In genomic region chr1:153540394-153541361, GRCh38 we compare ENCODE assay signal across 8 cellular contexts. TPM values are rescaled to one million over a fixed set of nuclear protein-coding genes. Genes with fewer than 3 reads are reported as not detected.
A peak's percentile ranks its signal among the peaks of the same experiment; 100 is the strongest.
DNase-seq lines count a peak whose midpoint lies in the region; ATAC-seq and TF ChIP-seq lines count a peak whose summit lies in the region.

TSS of gene S100A5 (minus strand) at chr1:153540934. CDS start at chr1:153540191, 743 bp downstream.

- POLR2A ChIA-PET in PC-3 (lab: Charles Lee; ENCODE audit: unreplicated experiment), result interaction anchor here (0.5 to 1.4 kb wide), 4 partner anchors 13 to 1549 kb away, joined by 3 to 10 read pairs (median 4); no protein-coding TSS in a partner anchor
- POLR2A ChIA-PET in naive thymus-derived CD4-positive, alpha-beta T cell (lab: Charles Lee), result interaction anchor here (0.9 to 9.5 kb wide), 13 partner anchors 6 to 450 kb away, joined by 3 to 268 read pairs (median 4); partner anchors contain the start of genes CHTOP, RPS27 and S100A6

- peaks cover 76% of the 10 kb centered on the region for H3K4me1 ChIP-seq in PC-3 (ENCODE audit: insufficient read depth, low read length)
- H3K4me1 ChIP-seq in naive thymus-derived CD4-positive, alpha-beta T cell (ENCODE audit: control insufficient read depth in 2 of 2, insufficient read depth in 2 of 2, low read length in 2 of 2), result peaks cover 70 to 74% of the 10 kb centered on the region in 2 donors

- CTCF ChIA-PET in PC-3 (lab: Charles Lee), result interaction anchor here (0.5 to 1.0 kb wide), 3 partner anchors 18 to 30 kb away, joined by 3 to 5 read pairs (median 5); no protein-coding TSS in a partner anchor
- CTCF ChIA-PET in naive thymus-derived CD4-positive, alpha-beta T cell (lab: Charles Lee), result interaction anchor here (0.5 to 3.8 kb wide), 8 partner anchors 7 to 242 kb away, joined by 3 to 14 read pairs (median 4); no protein-coding TSS in a partner anchor

- H3K27ac ChIP-seq in PC-3 (ENCODE audit: low read length), result peak within 1 kb of the TSS; percentile 93
- peak within 1 kb of the TSS; percentile 79 for H3K27ac ChIP-seq in naive thymus-derived CD4-positive, alpha-beta T cell (ENCODE audit: low read depth, low read length)

- 0 out of 2 replicates have a peak, but pooled peaks cover under 1% of the 10 kb centered on the region for H3K36me3 ChIP-seq in PC-3 (ENCODE audit: low read depth, low read length)
- H3K36me3 ChIP-seq in naive thymus-derived CD4-positive, alpha-beta T cell (ENCODE audit: control insufficient read depth in 2 of 3, insufficient read depth in 3 of 3, low read length in 3 of 3), result peaks cover 0 to 15% (median 12%) of the 10 kb centered on the region in 3 experiments

- H3K36me3 Mint-ChIP-seq in naive thymus-derived CD4-positive, alpha-beta T cell, result peaks cover 8 to 47% (median 15%) of the 10 kb centered on the region in 5 donors

- H3K79me2 ChIP-seq in PC-3 (ENCODE audit: low read length), result peaks cover 25% of the 10 kb centered on the region

- H4K20me1 ChIP-seq in PC-3 (ENCODE audit: low read length), result no peaks in the 10 kb centered on the region

- no peaks in the 10 kb centered on the region for H3K9me3 ChIP-seq in PC-3 (ENCODE audit: low read length)
- no peaks in the 10 kb centered on the region for H3K9me3 ChIP-seq in naive thymus-derived CD4-positive, alpha-beta T cell (ENCODE audit: control insufficient read depth in 2 of 3, low read length in 3 of 3)

- H3K27me3 ChIP-seq in PC-3 (ENCODE audit: low read length), result no peaks in the 10 kb centered on the region
- no peaks in the 10 kb centered on the region for H3K27me3 ChIP-seq in naive thymus-derived CD4-positive, alpha-beta T cell (ENCODE audit: control insufficient read depth in 2 of 2, insufficient read depth in 2 of 2, low read length in 2 of 2)

- DNase-seq in EL (peak; percentile 79), PC-3 (peak; percentile 96), HuH-7.5 (ENCODE audit: low spot score) (no peak), NCI-H1417 (lab: John Stamatoyannopoulos, UW) (no peak), hippocampal formation (lab: John Stamatoyannopoulos, UW) (no peak)
- DNase-seq in activated naive CD4-positive, alpha-beta T cell treated with anti-CD3 and anti-CD28 coated beads, Interleukin-2, amount 50 U/mL, for 16 hours, result peak; percentile 42
- DNase-seq in naive thymus-derived CD4-positive, alpha-beta T cell, result peak in 8 of 9 donors; percentile 49 to 63 (median 58)

- H3K27me3 Mint-ChIP-seq in naive thymus-derived CD4-positive, alpha-beta T cell, result no peaks in the 10 kb centered on the region

- peaks cover 65 to 89% (median 85%) of the 10 kb centered on the region in 7 donors for H3K4me1 Mint-ChIP-seq in naive thymus-derived CD4-positive, alpha-beta T cell

- BruUV-seq in PC-3 (replicated peaks; lab: Mats Ljungman, UMichigan), result TSS peak; percentile 28

- peaks cover 5% of the 10 kb centered on the region for H3F3A ChIP-seq in PC-3 (ENCODE audit: low read length, unreplicated experiment)

- peak within 1 kb of the TSS; percentile 74 for H3K9ac ChIP-seq in PC-3 (ENCODE audit: low read length)

- H3K9me2 ChIP-seq in PC-3 (replicated peaks; ENCODE audit: low read length), result no peaks in the 10 kb centered on the region

- H2AFZ ChIP-seq in PC-3 (ENCODE audit: low read length), result no peak within 1 kb of the TSS

- peak; percentile 32 for ATAC-seq in PC-3
- peak; percentile 29 for ATAC-seq in naive thymus-derived CD4-positive, alpha-beta T cell
- ATAC-seq in HG02623 (IDR thresholded peaks at IDR 0.05; ENCODE audit: unreplicated experiment), result no peak

- H3K4me3 ChIP-seq in PC-3 (ENCODE audit: low read length), result peak within 1 kb of the TSS; percentile 12; the same call in 1 of the 2 replicates
- H3K4me3 ChIP-seq in naive thymus-derived CD4-positive, alpha-beta T cell (ENCODE audit: low read length), result peak within 1 kb of the TSS; percentile 32

- intact Hi-C loops in PC-3 (cut with micrococcal nuclease), result no loop called here
- intact Hi-C loops in naive thymus-derived CD4-positive, alpha-beta T cell (cut with micrococcal nuclease), result no loop called here

- peak within 1 kb of the TSS; percentile 90 to 99 (median 97) for H3K27ac Mint-ChIP-seq in naive thymus-derived CD4-positive, alpha-beta T cell

- no peak for TF ChIP-seq CTCF in PC-3 (conservative IDR thresholded peaks at IDR 0.05; ENCODE audit: low read depth, low read length)

- no peaks in the 10 kb centered on the region for H3K9me3 Mint-ChIP-seq in naive thymus-derived CD4-positive, alpha-beta T cell

- H3K4me3 Mint-ChIP-seq in naive thymus-derived CD4-positive, alpha-beta T cell, result peak within 1 kb of the TSS; percentile 61 to 97 (median 79)

- peak within 1 kb of the TSS; percentile 71 for H3K4me2 ChIP-seq in PC-3 (ENCODE audit: low read length)

RNA-seq across cellular contexts. Expression of gene S100A5, which starts in this region (rescaled TPM):
- total RNA-seq in PC-3 (2014; rRNA removed), result 2.5 and 6.3 TPM in 2 replicates
- total RNA-seq in naive thymus-derived CD4-positive, alpha-beta T cell, result 1 to 10 TPM in 2 of 5 experiments, under 1 TPM in 1, not detected in 2; 0.78 to 2.0 (median 1.2) TPM
- polyA plus RNA-seq in naive thymus-derived CD4-positive, alpha-beta T cell, result 1 to 10 TPM in 1 of 2 donors, under 1 TPM in 1; 0.91 to 1.5 TPM

Comparison
In these comparisons a context has a peak if more than half of its experiments do, and no peak if none do; other contexts are left out.
1. DNase-seq: peak in EL (single experiment), PC-3 (single experiment), activated naive CD4-positive, alpha-beta T cell treated with anti-CD3 and anti-CD28 coated beads, Interleukin-2, amount 50 U/mL, for 16 hours (single experiment) and naive thymus-derived CD4-positive, alpha-beta T cell (8 of 9); none in HuH-7.5 (single experiment), NCI-H1417 (0 of 3) and hippocampal formation (0 of 2).